Comparison of ENCODE assay signal across 9 cellular contexts in genomic region chr10:7283246-7283645, GRCh38.
"Had no signal": no experiment of that assay in that cellular context is flagged by ENCODE, and none has a peak within 500 bp of the region (broad histone marks: within the 10 kb centered on the region; RNA-seq: fewer than 3 reads in every experiment).

No MANE protein-coding gene starts in this region.

- ATAC-seq: GM23338, HCT116 had no signal

- H3K27ac ChIP-seq: KMS-11 had no signal

- H3K27ac Mint-ChIP-seq: GM23338, IgD-negative memory B cell had no signal

- H2AFZ ChIP-seq: GM23338 had no signal

- H3K9me3 Mint-ChIP-seq: GM23338, IgD-negative memory B cell had no signal

- H3K4me1 ChIP-seq: HAP-1 had no signal

- H3K9me3 ChIP-seq: HAP-1 had no signal

- DNase-seq: H7, Karpas-422, KBM-7 had no signal

- H3K9ac ChIP-seq: KMS-11 had no signal

- H3K4me3 Mint-ChIP-seq: GM23338, IgD-negative memory B cell had no signal

- H3K36me3 ChIP-seq: HAP-1 had no signal

- H3K27me3 Mint-ChIP-seq: IgD-negative memory B cell had no signal

- H3K4me2 ChIP-seq: GM23338, KMS-11 had no signal

- H3K4me3 ChIP-seq: GM23338, HAP-1 had no signal

- FAIRE-seq: HTR-8/SVneo had no signal
